10 cellular contexts compared by ENCODE assay signal in the genomic region with DNA sequence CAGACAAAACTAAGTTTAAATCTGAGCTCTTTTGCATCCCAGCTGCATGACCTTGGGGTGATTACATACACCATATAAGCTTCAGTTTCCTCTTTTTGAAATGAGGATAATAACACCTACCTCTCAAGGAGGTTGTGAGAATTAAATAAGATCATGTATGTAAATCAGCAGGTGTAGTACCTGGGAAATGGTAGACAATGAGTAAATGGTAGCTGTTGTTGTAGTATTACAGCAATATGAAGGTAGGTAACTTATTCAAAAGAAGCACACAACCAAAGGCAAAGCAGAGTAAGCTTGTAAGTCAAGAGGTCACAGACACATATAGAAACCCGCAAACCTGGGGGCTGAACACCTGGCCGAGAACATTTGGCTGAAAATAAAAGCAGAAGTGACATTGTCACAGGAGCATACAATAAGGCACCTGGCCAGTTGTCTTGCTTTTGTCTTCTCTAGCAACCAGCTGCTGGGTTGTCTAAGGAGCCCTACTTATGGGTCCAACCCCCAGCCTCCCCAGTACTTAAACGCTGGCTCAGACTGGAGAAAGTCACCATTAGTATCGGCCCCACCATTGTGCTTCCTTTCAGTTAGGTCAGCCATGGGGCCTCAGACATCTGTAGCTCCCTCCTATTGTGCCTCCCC.
DNase-seq lines count a peak whose midpoint lies in the region; ATAC-seq and TF ChIP-seq lines count a peak whose summit lies in the region.
"Had no signal": no experiment of that assay in that cellular context is flagged by ENCODE, and none has a peak within 500 bp of the region (broad histone marks: within the 10 kb centered on the region; RNA-seq: fewer than 3 reads in every experiment).

No MANE protein-coding gene starts in this region.

- peaks cover 3% of the 10 kb centered on the region for H3K9me3 Mint-ChIP-seq in memory B cell
- H3K9me3 Mint-ChIP-seq in Calu3 (ENCODE audit: low read depth, unreplicated experiment): no peaks in the 10 kb centered on the region

- no peak overlapping the region for H3K4me3 ChIP-seq in WERI-Rb-1 (ENCODE audit: low read depth, low read length)

- no peak overlapping the region for H3K27ac ChIP-seq in RWPE1
- H3K27ac ChIP-seq in WERI-Rb-1: no peak overlapping the region

- POLR2A ChIA-PET in RWPE1 (lab: Yijun Ruan, JAX; ENCODE audit: low non-redundant PET): no interaction called here

- no peaks in the 10 kb centered on the region for H3K27me3 ChIP-seq in WERI-Rb-1 (ENCODE audit: insufficient read depth, low read depth, severe bottlenecking)

- H3K36me3 ChIP-seq in WERI-Rb-1: no peaks in the 10 kb centered on the region

- peaks cover 7% of the 10 kb centered on the region for H3K9me3 ChIP-seq in WERI-Rb-1 (ENCODE audit: severe bottlenecking)

- intact Hi-C loops in Calu3 (cut with micrococcal nuclease; ENCODE audit: unreplicated experiment): no loop called here

- no TSS peak for BruUV-seq in Calu3 (replicated peaks; lab: Mats Ljungman, UMichigan)

- peaks cover 35% of the 10 kb centered on the region for H3K4me1 Mint-ChIP-seq in memory B cell
- H3K4me1 Mint-ChIP-seq in Calu3 (ENCODE audit: low read depth, unreplicated experiment): no peaks in the 10 kb centered on the region

- ATAC-seq in GM18870 (IDR thresholded peaks at IDR 0.05; ENCODE audit: unreplicated experiment) (peak; percentile 93), GM21737 (IDR thresholded peaks at IDR 0.05; ENCODE audit: unreplicated experiment) (peak; percentile 93), HG03442 (IDR thresholded peaks at IDR 0.05; ENCODE audit: unreplicated experiment) (peak; percentile 88), memory B cell (ENCODE audit: low read depth) (peak; percentile 82)
- ATAC-seq: HepG2 had no signal

- peak; percentile 46 to 82 for DNase-seq in memory B cell (ENCODE audit: low spot score in 2 of 2)
- DNase-seq in RWPE1 (ENCODE audit: low spot score): no peak
- no peak for DNase-seq in Calu3
- DNase-seq in NCI-H1105 treated with DMSO at 0.1 percent for 48 hours (lab: John Stamatoyannopoulos, UW): no peak
- DNase-seq in WERI-Rb-1: no peak
- DNase-seq: EL had no signal

- H3K36me3 Mint-ChIP-seq in memory B cell: no peaks in the 10 kb centered on the region
- no peaks in the 10 kb centered on the region for H3K36me3 Mint-ChIP-seq in Calu3 (ENCODE audit: insufficient read depth, unreplicated experiment)

- CTCF ChIA-PET in RWPE1 (lab: Yijun Ruan, JAX) (no interaction called here), Calu3 (lab: Charles Lee) (no interaction called here)

- no peak for TF ChIP-seq CTCF in RWPE1 (conservative IDR thresholded peaks at IDR 0.05; ENCODE audit: low read depth)
- no peak for TF ChIP-seq CTCF in Calu3 (IDR thresholded peaks at IDR 0.05; ENCODE audit: unreplicated experiment)
- no peak for TF ChIP-seq CTCF in WERI-Rb-1 (IDR thresholded peaks at IDR 0.05; ENCODE audit: low read depth, low read length)

- H3K27ac Mint-ChIP-seq in memory B cell (peak overlapping the region; percentile 97), Calu3 (ENCODE audit: unreplicated experiment) (no peak overlapping the region)

- H3K27me3 Mint-ChIP-seq in memory B cell: no peaks in the 10 kb centered on the region
- peaks cover 9% of the 10 kb centered on the region for H3K27me3 Mint-ChIP-seq in Calu3 (ENCODE audit: unreplicated experiment)

- H3K4me3 Mint-ChIP-seq in memory B cell: peak overlapping the region; percentile 38
- no peak overlapping the region for H3K4me3 Mint-ChIP-seq in Calu3 (ENCODE audit: low read depth, unreplicated experiment)

Comparison
In these comparisons a context has a peak if more than half of its experiments do, and no peak if none do; other contexts are left out.
1. DNase-seq: peak in memory B cell (2 of 2); none in RWPE1 (single experiment), Calu3 (single experiment), NCI-H1105 treated with DMSO at 0.1 percent for 48 hours (single experiment) and WERI-Rb-1 (single experiment).
2. Peak in every context shown above with its lines, with median percentiles within 50 percentile points of each other: ATAC-seq.